In genomic region chr18:8856187-8856586, GRCh38 we compare ENCODE assay signal across 23 cellular contexts.
"Had no signal": no experiment of that assay in that cellular context is flagged by ENCODE, and none has a peak within 500 bp of the region (broad histone marks: within the 10 kb centered on the region; RNA-seq: fewer than 3 reads in every experiment).

No MANE protein-coding gene starts in this region.

- H3K79me2 ChIP-seq: parathyroid adenoma had no signal

- ATAC-seq: activated CD4-positive, alpha-beta T cell treated with anti-CD3 and anti-CD28 coated beads for 36 hours; gastrocnemius medialis; left cardiac atrium; left ventricle myocardium superior; psoas muscle; upper lobe of right lung had no signal

- H3K9ac ChIP-seq: parathyroid adenoma had no signal

- H3K27me3 ChIP-seq: gastrocnemius medialis, suprapubic skin, tibial artery, upper lobe of right lung had no signal

- DNase-seq: activated CD4-positive, alpha-beta T cell treated with anti-CD3 and anti-CD28 coated beads for 36 hours; activated CD4-positive, CD25-positive, alpha-beta regulatory T cell; activated CD8-positive, alpha-beta memory T cell treated with anti-CD3 and anti-CD28 coated beads for 24 hours; activated gamma-delta T cell; activated naive CD4-positive, alpha-beta T cell treated with anti-CD3 and anti-CD28 coated beads, Interleukin-2, amount 10 ng/mL, durations not matched to agents 7 days and 5 days; amniotic stem cell; dermis blood vessel endothelial cell; effector CD4-positive, alpha-beta T cell; gastrocnemius medialis; glutamatergic neuron; islet precursor cell; left cardiac atrium; left ventricle myocardium superior; naive B cell; occipital lobe; psoas muscle; stimulated activated CD4-positive, alpha-beta T cell treated with anti-CD3 and anti-CD28 coated beads, Interleukin-15, amount 100 ng/mL, for 24 hours; stimulated activated CD4-positive, alpha-beta T cell treated with anti-CD3 and anti-CD28 coated beads, Interleukin-2, amount 100 ng/mL, for 24 hours; stimulated activated naive CD4-positive, alpha-beta T cell; tibial artery; upper lobe of right lung had no signal

- H3K4me1 ChIP-seq: gastrocnemius medialis, parathyroid adenoma, psoas muscle, suprapubic skin, tibial artery, upper lobe of right lung had no signal

- H3K4me3 ChIP-seq: gastrocnemius medialis, psoas muscle, suprapubic skin, tibial artery, upper lobe of right lung had no signal

- H2AFZ ChIP-seq: parathyroid adenoma had no signal

- H3K9me3 ChIP-seq: gastrocnemius medialis, psoas muscle, suprapubic skin, tibial artery, upper lobe of right lung had no signal

- H3K36me3 ChIP-seq: gastrocnemius medialis, suprapubic skin, tibial artery, upper lobe of right lung had no signal

- H3K27ac ChIP-seq: gastrocnemius medialis, parathyroid adenoma, psoas muscle, suprapubic skin, tibial artery, upper lobe of right lung had no signal
